Comparison of ENCODE assay signal across 21 cellular contexts in the genomic region with DNA sequence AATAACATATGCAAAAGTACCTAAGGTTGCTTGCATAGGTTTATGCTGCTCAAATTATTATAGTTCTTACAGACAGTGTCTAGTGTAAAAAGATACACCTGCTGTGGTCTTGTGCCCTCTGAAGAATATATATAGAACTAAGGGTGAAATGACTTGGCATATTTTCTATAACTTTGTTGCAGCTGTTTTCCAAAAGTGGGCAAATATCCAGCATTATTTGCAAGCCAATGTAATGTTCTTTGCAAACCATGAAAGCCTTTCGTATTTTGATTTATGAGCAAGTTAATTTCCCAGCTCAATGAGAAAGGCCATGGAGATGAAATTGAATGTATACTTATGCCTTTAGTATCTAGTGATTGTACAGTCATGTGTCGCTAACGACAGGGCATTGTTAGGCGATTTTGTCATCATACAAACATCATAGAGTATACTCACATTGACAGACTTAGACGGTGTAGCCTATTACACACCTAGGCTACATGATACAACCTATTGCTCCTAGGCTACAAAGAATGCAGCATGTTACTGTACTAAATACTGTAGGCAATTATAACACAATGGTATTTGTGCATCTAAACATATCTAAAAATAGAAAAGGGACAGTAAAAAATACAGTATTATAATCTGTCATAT.
"Had no signal": no experiment of that assay in that cellular context is flagged by ENCODE, and none has a peak within 500 bp of the region (broad histone marks: within the 10 kb centered on the region; RNA-seq: fewer than 3 reads in every experiment).

No MANE protein-coding gene starts in this region.

- H3K27me3 ChIP-seq: colonic mucosa, esophagus squamous epithelium, hepatocyte, right atrium auricular region, tibial artery, upper lobe of left lung, uterus had no signal

- H3K27ac ChIP-seq: colonic mucosa, esophagus squamous epithelium, hepatocyte, left ventricle myocardium inferior, lower lobe of right lung, right atrium auricular region, tibial artery, upper lobe of left lung, uterus had no signal

- H3K4me2 ChIP-seq: hepatocyte had no signal

- H3K4me1 ChIP-seq: colonic mucosa, esophagus squamous epithelium, lower lobe of right lung, uterus had no signal

- H2AFZ ChIP-seq: hepatocyte had no signal

- H3K4me3 ChIP-seq: colonic mucosa, esophagus squamous epithelium, hepatocyte, left ventricle myocardium inferior, lower lobe of right lung, right atrium auricular region, tibial artery, upper lobe of left lung, uterus had no signal

- DNase-seq: colonic mucosa; dermis blood vessel endothelial cell; esophagus squamous epithelium; foreskin fibroblast; head of caudate nucleus; kidney; left cardiac atrium; left ventricle myocardium inferior; lower lobe of right lung; mesenchymal stem cell; midbrain; naive thymus-derived CD8-positive, alpha-beta T cell; posterior cingulate gyrus; stimulated activated CD4-positive, alpha-beta T cell treated with anti-CD3 and anti-CD28 coated beads, Interleukin-4, amount 100 ng/mL, for 1 hour; stimulated activated CD8-positive, alpha-beta memory T cell treated with anti-CD3 and anti-CD28 coated beads, Interleukin-4, amount 100 ng/mL, for 48 hours; stimulated activated naive CD8-positive, alpha-beta T cell treated with anti-CD3 and anti-CD28 coated beads, Interleukin-15, Interleukin-2, amounts not matched to agents 100 U/mL and 50 U/mL, for 24 hours; tibial artery; upper lobe of left lung; uterus had no signal

- H3K79me2 ChIP-seq: hepatocyte had no signal

- H3K36me3 ChIP-seq: colonic mucosa, esophagus squamous epithelium, left ventricle myocardium inferior, lower lobe of right lung, right atrium auricular region, tibial artery, upper lobe of left lung, uterus had no signal

- H3K9me3 ChIP-seq: colonic mucosa, esophagus squamous epithelium, left ventricle myocardium inferior, lower lobe of right lung, right atrium auricular region, tibial artery, upper lobe of left lung, uterus had no signal
